Comparison of ENCODE assay signal across 21 cellular contexts in genomic region chr4:106454581-106454980, GRCh38.
A peak's percentile ranks its signal among the peaks of the same experiment; 100 is the strongest.
DNase-seq lines count a peak whose midpoint lies in the region; ATAC-seq and TF ChIP-seq lines count a peak whose summit lies in the region.
"Had no signal": no experiment of that assay in that cellular context is flagged by ENCODE, and none has a peak within 500 bp of the region (broad histone marks: within the 10 kb centered on the region; RNA-seq: fewer than 3 reads in every experiment).

No MANE protein-coding gene starts in this region.

- peaks cover 1% of the 10 kb centered on the region for H3K9me3 Mint-ChIP-seq in glutamatergic neuron (ENCODE audit: unreplicated experiment)
- H3K9me3 Mint-ChIP-seq: CD4-positive, alpha-beta T cell; HFFc6 had no signal

- no peak for ATAC-seq in sciatic nerve
- no peak for ATAC-seq in left colon
- ATAC-seq in T-helper 17 cell, result no peak
- ATAC-seq: A549 had no signal

- H3K27me3 Mint-ChIP-seq in glutamatergic neuron (ENCODE audit: unreplicated experiment) (no peaks in the 10 kb centered on the region), T-helper 17 cell (peaks cover 5% of the 10 kb centered on the region)
- H3K27me3 Mint-ChIP-seq: CD4-positive, alpha-beta T cell had no signal

- H3K36me3 Mint-ChIP-seq in glutamatergic neuron (ENCODE audit: unreplicated experiment), result no peaks in the 10 kb centered on the region
- no peaks in the 10 kb centered on the region for H3K36me3 Mint-ChIP-seq in T-helper 17 cell (ENCODE audit: low read depth)
- H3K36me3 Mint-ChIP-seq: CD14-positive monocyte; CD8-positive, alpha-beta memory T cell had no signal

- H3K27ac Mint-ChIP-seq in glutamatergic neuron (ENCODE audit: unreplicated experiment) (no peak overlapping the region), T-helper 17 cell (no peak overlapping the region)
- H3K27ac Mint-ChIP-seq: CD14-positive monocyte; CD4-positive, alpha-beta T cell; CD8-positive, alpha-beta memory T cell; HFFc6 had no signal

- intact Hi-C loops in sciatic nerve (cut with DNase I), result no loop called here
- intact Hi-C loops in left colon (cut with DNase I, micrococcal nuclease), result no loop called here

- DNase-seq in D341Med (ENCODE audit: low spot score) (peak; percentile 70), NCI-H524 (lab: John Stamatoyannopoulos, UW) (peak; percentile 3 to 44), NCI-H82 treated with DMSO at 0.1 percent for 48 hours (lab: John Stamatoyannopoulos, UW; ENCODE audit: unreplicated experiment) (peak; percentile 25), glutamatergic neuron (peak; percentile 24), sciatic nerve (ENCODE audit: low spot score) (no peak), left colon (no peak), T-helper 17 cell (no peak)
- DNase-seq: 8988T; ACHN; AML-193; BE2C; CD4-positive, alpha-beta T cell; CD8-positive, alpha-beta memory T cell; DMS153; DND-41; GOT3; HFFc6 had no signal

- no peak for TF ChIP-seq CTCF in glutamatergic neuron (IDR thresholded peaks at IDR 0.05; ENCODE audit: partially characterized antibody, unreplicated experiment)

- H3K4me1 Mint-ChIP-seq in glutamatergic neuron (ENCODE audit: low read depth, unreplicated experiment) (peaks cover 1% of the 10 kb centered on the region), T-helper 17 cell (no peaks in the 10 kb centered on the region)
- H3K4me1 Mint-ChIP-seq: CD14-positive monocyte; CD8-positive, alpha-beta memory T cell had no signal

- H3K4me3 Mint-ChIP-seq in glutamatergic neuron (ENCODE audit: unreplicated experiment), result no peak overlapping the region
- H3K4me3 Mint-ChIP-seq in T-helper 17 cell, result no peak overlapping the region
- H3K4me3 Mint-ChIP-seq: CD14-positive monocyte; CD4-positive, alpha-beta T cell; CD8-positive, alpha-beta memory T cell; HFFc6 had no signal

- H3K9me3 ChIP-seq in T-helper 17 cell (ENCODE audit: control insufficient read depth, low read length, poor library complexity, severe bottlenecking), result no peaks in the 10 kb centered on the region
- H3K9me3 ChIP-seq: A549; BE2C; BLaER1 treated with 17β-estradiol and CSF1 and Interleukin-3, amounts not matched to agents 10 nM and 100 nM; HAP-1 had no signal

Comparison
In these comparisons a context has a peak if more than half of its experiments do, and no peak if none do; other contexts are left out.
1. DNase-seq: peak in D341Med (single experiment), NCI-H524 (2 of 2), NCI-H82 treated with DMSO at 0.1 percent for 48 hours (single experiment) and glutamatergic neuron (single experiment); none in sciatic nerve (single experiment), left colon (0 of 2) and T-helper 17 cell (0 of 3).